30 cellular contexts compared by ENCODE assay signal in the genomic region with DNA sequence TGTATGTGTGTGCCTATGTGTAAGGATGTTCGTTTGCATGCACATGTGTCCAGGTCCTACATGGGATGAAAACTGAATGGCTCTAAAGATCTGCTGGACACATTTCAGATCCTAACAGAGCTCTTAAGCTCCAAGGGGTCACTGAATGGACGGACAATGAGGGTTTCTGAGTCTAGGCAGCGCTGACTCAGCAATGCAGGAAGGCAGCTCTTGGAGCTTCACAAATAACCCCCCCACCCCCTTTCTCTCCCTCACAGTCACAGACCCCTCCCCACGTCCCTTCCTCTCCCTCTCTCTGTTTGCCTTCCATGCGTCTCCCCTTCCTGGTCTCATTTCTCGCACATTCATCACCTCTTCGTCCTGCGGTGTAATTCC.
"Had no signal": no experiment of that assay in that cellular context is flagged by ENCODE, and none has a peak within 500 bp of the region (broad histone marks: within the 10 kb centered on the region; RNA-seq: fewer than 3 reads in every experiment).

No MANE protein-coding gene starts in this region.

- H3K27me3 ChIP-seq: hepatocyte, pancreas, testis, upper lobe of left lung, uterus had no signal

- H3K4me3 ChIP-seq: coronary artery, esophagus muscularis mucosa, gastroesophageal sphincter, heart left ventricle, hepatocyte, mucosa of descending colon, pancreas, smooth muscle cell, testis, tibial artery, upper lobe of left lung, uterus had no signal

- H3K36me3 ChIP-seq: esophagus muscularis mucosa, gastroesophageal sphincter, heart left ventricle, pancreas, tibial artery, upper lobe of left lung, uterus had no signal

- H3K27ac ChIP-seq: coronary artery, esophagus muscularis mucosa, foreskin keratinocyte, gastroesophageal sphincter, heart left ventricle, hepatocyte, pancreas, testis, tibial artery, upper lobe of left lung, uterus had no signal

- H3K4me1 ChIP-seq: foreskin keratinocyte, gastroesophageal sphincter, heart left ventricle, pancreas, testis, tibial artery, upper lobe of left lung, uterus had no signal

- H2AFZ ChIP-seq: hepatocyte had no signal

- H3K79me2 ChIP-seq: hepatocyte had no signal

- H3K9me3 ChIP-seq: esophagus muscularis mucosa, gastroesophageal sphincter, heart left ventricle, mucosa of descending colon, pancreas, testis, tibial artery, upper lobe of left lung, uterus had no signal

- H3K4me2 ChIP-seq: hepatocyte, smooth muscle cell had no signal

- H3K27ac Mint-ChIP-seq: mesothelial cell of epicardium; naive B cell; natural killer cell treated with Interleukin-12 subunit alpha and Interleukin-12 subunit beta and Interleukin-15 and Interleukin-18, amount 100 ng/mL, for 72 hours; progenitor cell of endocrine pancreas had no signal

- ATAC-seq: foreskin keratinocyte; gastroesophageal sphincter; left lobe of liver; mucosa of descending colon; natural killer cell treated with Interleukin-12 subunit alpha and Interleukin-12 subunit beta and Interleukin-15 and Interleukin-18, amount 100 ng/mL, for 72 hours; pancreas; sciatic nerve had no signal

- H3K36me3 Mint-ChIP-seq: mesothelial cell of epicardium; naive B cell; natural killer cell treated with Interleukin-12 subunit alpha and Interleukin-12 subunit beta and Interleukin-15 and Interleukin-18, amount 100 ng/mL, for 72 hours had no signal

- H3K9me3 Mint-ChIP-seq: mesothelial cell of epicardium; naive B cell; natural killer cell treated with Interleukin-12 subunit alpha and Interleukin-12 subunit beta and Interleukin-15 and Interleukin-18, amount 100 ng/mL, for 72 hours had no signal

- H3K4me3 Mint-ChIP-seq: mesothelial cell of epicardium; naive B cell; natural killer cell treated with Interleukin-12 subunit alpha and Interleukin-12 subunit beta and Interleukin-15 and Interleukin-18, amount 100 ng/mL, for 72 hours had no signal

- DNase-seq: dermis blood vessel endothelial cell; effector memory CD4-positive, alpha-beta T cell; foreskin keratinocyte; heart left ventricle; kidney; mesenchymal stem cell; mucosa of descending colon; naive B cell; occipital lobe; pancreas; stimulated activated CD4-positive, alpha-beta T cell treated with anti-CD3 and anti-CD28 coated beads, Interleukin-12 subunit alpha, Interleukin-12 subunit beta, amount 100 ng/mL, for 4 hours; stimulated activated CD4-positive, alpha-beta T cell treated with anti-CD3 and anti-CD28 coated beads, Interleukin-1b, Interleukin-23, amount 100 ng/mL, for 48 hours; stimulated activated CD4-positive, alpha-beta T cell treated with anti-CD3 and anti-CD28 coated beads, Interleukin-4, amount 100 ng/mL, for 1 hour; stimulated activated CD8-positive, alpha-beta memory T cell treated with anti-CD3 and anti-CD28 coated beads, Interleukin-4, amount 100 ng/mL, for 48 hours; stimulated activated naive CD4-positive, alpha-beta T cell treated with Interleukin-2 at 50 U/mL for 16 hours; substantia nigra; testis; upper lobe of left lung; uterus had no signal
